ENCODE assay signal across 8 cellular contexts in genomic region chr21:5021803-5022202, GRCh38.
DNase-seq lines count a peak whose midpoint lies in the region; ATAC-seq, FAIRE-seq and TF ChIP-seq lines count a peak whose summit lies in the region.
"Not testable (repeated sequence)": the region's sequence is repeated elsewhere in the genome, so short reads cannot be mapped to it uniquely, and the experiment has no call there.

No MANE protein-coding gene starts in this region.

- no CpG with 5 or more reads among the region's 26 CpGs for WGBS in A549 (ENCODE audit: missing lambda C conversion rate)
- no CpG with 5 or more reads among the region's 26 CpGs for WGBS in gastroesophageal sphincter (ENCODE audit: low coverage in 1 of 2), 2 donors

- H3K4me3 Mint-ChIP-seq in naive B cell: not testable (repeated sequence)

- POLR2A ChIA-PET in A549 (lab: Yijun Ruan, JAX): not testable (repeated sequence)

- H3K27me3 Mint-ChIP-seq in naive B cell: not testable (repeated sequence)

- H3K4me2 ChIP-seq in A549: not testable (repeated sequence)

- TF ChIP-seq POLR2A in A549 (IDR thresholded peaks at IDR 0.05; ENCODE audit: low read length); gastroesophageal sphincter (IDR thresholded peaks at IDR 0.05): not testable (repeated sequence)

- not testable (repeated sequence) for H3K27ac Mint-ChIP-seq in naive B cell

- TF ChIP-seq CTCF in A549 (IDR thresholded peaks at IDR 0.05); gastroesophageal sphincter (IDR thresholded peaks at IDR 0.05): not testable (repeated sequence)

- not testable (repeated sequence) for H3K4me1 Mint-ChIP-seq in naive B cell

- FAIRE-seq in A549 (lab: Jason Lieb, UNC): not testable (repeated sequence)

- H3K36me3 Mint-ChIP-seq in naive B cell: not testable (repeated sequence)

- TF ChIP-seq RAD21 in A549 (conservative IDR thresholded peaks at IDR 0.05 in 1 of 2, IDR thresholded peaks at IDR 0.05 in 1 of 2): not testable (repeated sequence)

- H3K27ac ChIP-seq in A549, gastroesophageal sphincter: not testable (repeated sequence)

- not testable (repeated sequence) for H3K9me3 ChIP-seq in A549, gastroesophageal sphincter

- H3K27me3 ChIP-seq in gastroesophageal sphincter: not testable (repeated sequence)

- not testable (repeated sequence) for TF ChIP-seq EP300 in A549 (IDR thresholded peaks at IDR 0.05); gastroesophageal sphincter (IDR thresholded peaks at IDR 0.05)

- ATAC-seq in A549: peak; percentile 54 to 73
- ATAC-seq in GM19025 (IDR thresholded peaks at IDR 0.05; ENCODE audit: low read depth, unreplicated experiment): peak; percentile 42
- peak; percentile 34 for ATAC-seq in GM21528 (IDR thresholded peaks at IDR 0.05; ENCODE audit: low FRiP score, unreplicated experiment)
- peak; percentile 41 for ATAC-seq in HG02759 (IDR thresholded peaks at IDR 0.05; ENCODE audit: unreplicated experiment)
- ATAC-seq in HG03432 (IDR thresholded peaks at IDR 0.05; ENCODE audit: unreplicated experiment): peak; percentile 43
- peak; percentile 22 to 33 for ATAC-seq in activated CD4-positive, CD25-positive, alpha-beta regulatory T cell treated with anti-CD3 and anti-CD28 coated beads, Interleukin-2, amount 50 U/mL, for 24 hours
- peak; percentile 37 for ATAC-seq in gastroesophageal sphincter
- ATAC-seq in naive B cell (ENCODE audit: low read depth in 2 of 2): peak; percentile 37 to 41

- H3K9me3 Mint-ChIP-seq in naive B cell: not testable (repeated sequence)

- not testable (repeated sequence) for H3K4me3 ChIP-seq in A549, gastroesophageal sphincter

- not testable (repeated sequence) for H3K4me1 ChIP-seq in A549, gastroesophageal sphincter

- H3K36me3 ChIP-seq in gastroesophageal sphincter: not testable (repeated sequence)

- not testable (repeated sequence) for DNase-seq in A549 (ENCODE audit: low read depth in 1 of 2, low spot score in 1 of 2); naive B cell

- CTCF ChIA-PET in A549 (lab: Yijun Ruan, JAX): not testable (repeated sequence)
